In the genomic region with DNA sequence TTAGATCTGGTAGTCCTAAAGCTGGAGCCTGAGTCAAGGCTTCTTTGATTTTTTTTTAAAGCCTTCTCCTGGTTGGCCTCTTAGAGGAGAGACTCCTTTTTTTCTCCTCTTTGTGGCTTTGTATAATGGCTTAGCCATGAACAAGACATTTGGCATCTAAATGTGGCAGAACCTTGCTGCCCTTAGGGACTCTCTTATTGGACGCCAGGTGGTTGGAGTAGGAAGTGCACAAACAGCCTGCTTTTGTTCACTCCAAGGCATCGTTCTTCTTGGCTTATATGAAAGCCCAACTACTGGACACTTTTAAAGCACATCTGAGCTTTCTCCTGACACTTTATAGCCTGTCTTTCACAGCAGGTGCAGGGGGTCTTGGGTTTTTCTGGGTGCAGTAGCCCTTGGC, we compare ENCODE assay signal across 10 cellular contexts. TPM values are rescaled to one million over a fixed set of nuclear protein-coding genes. Genes with fewer than 3 reads are reported as not detected.
DNase-seq lines count a peak whose midpoint lies in the region; ATAC-seq, FAIRE-seq and TF ChIP-seq lines count a peak whose summit lies in the region.
"Had no signal": no experiment of that assay in that cellular context is flagged by ENCODE, and none has a peak within 500 bp of the region (broad histone marks: within the 10 kb centered on the region; RNA-seq: fewer than 3 reads in every experiment).

No MANE protein-coding gene starts in this region.

- no peaks in the 10 kb centered on the region for H3K36me3 ChIP-seq in astrocyte (ENCODE audit: insufficient read depth, low read length)

- H3K9me3 Mint-ChIP-seq in astrocyte (ENCODE audit: unreplicated experiment) (peaks cover 18% of the 10 kb centered on the region), memory B cell (peaks cover 8% of the 10 kb centered on the region)

- H3K79me2 ChIP-seq in astrocyte (ENCODE audit: insufficient read depth, low read length): no peaks in the 10 kb centered on the region

- TF ChIP-seq POLR2A in GM12891 (IDR thresholded peaks at IDR 0.05; ENCODE audit: low read depth, low read length) (no peak), NB4 (IDR thresholded peaks at IDR 0.05; ENCODE audit: extremely low read depth, insufficient read length) (no peak)

- H3K27me3 Mint-ChIP-seq in astrocyte (ENCODE audit: low read depth, unreplicated experiment) (no peaks in the 10 kb centered on the region), memory B cell (no peaks in the 10 kb centered on the region)

- H3K4me1 Mint-ChIP-seq in astrocyte (ENCODE audit: low read depth, unreplicated experiment) (peaks cover 17% of the 10 kb centered on the region), memory B cell (peaks cover 17% of the 10 kb centered on the region)

- H3K9ac ChIP-seq in astrocyte (ENCODE audit: low read length): peak overlapping the region; percentile 13

- no peaks in the 10 kb centered on the region for H3K27me3 ChIP-seq in astrocyte (ENCODE audit: insufficient read depth, low read length)

- H3K36me3 Mint-ChIP-seq in astrocyte (ENCODE audit: low read depth, unreplicated experiment): no peaks in the 10 kb centered on the region
- H3K36me3 Mint-ChIP-seq in memory B cell: peaks cover under 1% of the 10 kb centered on the region

- H3K27ac ChIP-seq in astrocyte (ENCODE audit: low read depth, low read length): no peak overlapping the region

- DNase-seq in AG10803 (ENCODE audit: low read depth): peak; percentile 16
- no peak for DNase-seq in GM12891 (ENCODE audit: insufficient read length, low spot score)
- peak; percentile 26 for DNase-seq in NB4 (ENCODE audit: low read depth)
- peak; percentile 4 for DNase-seq in astrocyte (ENCODE audit: low read depth)
- DNase-seq in memory B cell (ENCODE audit: low spot score in 2 of 2): no peak
- DNase-seq in NK-92 (lab: John Stamatoyannopoulos, UW; ENCODE audit: unreplicated experiment): no peak
- DNase-seq in stimulated activated CD4-positive, alpha-beta T cell treated with anti-CD3 and anti-CD28 coated beads, Interleukin-2, amount 100 ng/mL, for 24 hours: no peak
- no peak for DNase-seq in C1 segment of cervical spinal cord (lab: John Stamatoyannopoulos, UW)

- H3K27ac Mint-ChIP-seq in astrocyte (ENCODE audit: unreplicated experiment) (no peak overlapping the region), memory B cell (peak overlapping the region; percentile 81)

- no peaks in the 10 kb centered on the region for H3K9me3 ChIP-seq in astrocyte (ENCODE audit: insufficient read depth, low read depth, low read length)

- ATAC-seq in memory B cell (ENCODE audit: low read depth): peak; percentile 60

- no peaks in the 10 kb centered on the region for H4K20me1 ChIP-seq in astrocyte (ENCODE audit: insufficient read depth, low read length)

- peaks cover 9% of the 10 kb centered on the region for H3K4me1 ChIP-seq in astrocyte (ENCODE audit: insufficient read depth, low read length)

- peak overlapping the region; percentile 83 for H3K4me2 ChIP-seq in astrocyte (ENCODE audit: low read length)

- TF ChIP-seq CTCF in AG10803 (conservative IDR thresholded peaks at IDR 0.05; ENCODE audit: low read length): peak; percentile 29; the same call in 1 of the 2 replicates
- TF ChIP-seq CTCF in NB4 (IDR thresholded peaks at IDR 0.05; ENCODE audit: low read depth, low read length): peak; percentile 24
- TF ChIP-seq CTCF in astrocyte (IDR thresholded peaks at IDR 0.05; ENCODE audit: insufficient read depth, low read depth, low read length): peak; percentile 14

- FAIRE-seq in GM12891 (lab: Jason Lieb, UNC) (no peak), astrocyte (lab: Jason Lieb, UNC) (no peak)
- FAIRE-seq: endometrium had no signal

- H3K4me3 Mint-ChIP-seq in astrocyte (ENCODE audit: unreplicated experiment) (no peak overlapping the region), memory B cell (peak overlapping the region; percentile 84)

- H3K4me3 ChIP-seq in AG10803 (ENCODE audit: low read length): no peak overlapping the region
- no peak overlapping the region for H3K4me3 ChIP-seq in NB4 (ENCODE audit: low read depth, low read length)
- no peak overlapping the region for H3K4me3 ChIP-seq in astrocyte (ENCODE audit: insufficient read depth, low read depth, low read length)

- H2AFZ ChIP-seq in astrocyte (ENCODE audit: low read depth, low read length): peak overlapping the region; percentile 47

TF ChIP-seq in GM12891, 5 proteins besides CTCF, POLR2A, EP300 and RAD21:
- TF ChIP-seq POLR2AphosphoS5 (IDR thresholded peaks at IDR 0.05; ENCODE audit: low read depth, low read length) (no peak), SPI1 (IDR thresholded peaks at IDR 0.05; ENCODE audit: low read depth, low read length) (0 out of 2 replicates have a peak, but pooled peaks have one; percentile 19)

RNA-seq across cellular contexts. Expression of a gene that starts 25.0 kb away (rescaled TPM):
- polyA plus RNA-seq in GM12891 (2012; ENCODE audit: low read depth, missing spikeins): not detected
- not detected in 2 replicates for total RNA-seq in astrocyte
- total RNA-seq: temporal lobe had no signal

Comparison
In these comparisons a context has a peak if more than half of its experiments do, and no peak if none do; other contexts are left out.
1. DNase-seq: peak in AG10803 (single experiment), NB4 (single experiment) and astrocyte (single experiment); none in GM12891 (single experiment), memory B cell (0 of 2), NK-92 (single experiment), stimulated activated CD4-positive, alpha-beta T cell treated with anti-CD3 and anti-CD28 coated beads, Interleukin-2, amount 100 ng/mL, for 24 hours (0 of 2) and C1 segment of cervical spinal cord (0 of 14).
2. Peak in every context shown above with its lines, with median percentiles within 50 percentile points of each other: CTCF ChIP-seq.